25 cellular contexts compared by ENCODE assay signal in genomic region chr21:38392722-38393121, GRCh38.
"Had no signal": no experiment of that assay in that cellular context is flagged by ENCODE, and none has a peak within 500 bp of the region (broad histone marks: within the 10 kb centered on the region; RNA-seq: fewer than 3 reads in every experiment).

No MANE protein-coding gene starts in this region.

- DNase-seq: cortex of kidney; effector memory CD8-positive, alpha-beta T cell; foreskin fibroblast; gastrocnemius medialis; head of caudate nucleus; left ventricle myocardium superior; mucosa of descending colon; naive B cell; nucleus accumbens; sigmoid colon; stimulated activated CD4-positive, alpha-beta T cell treated with anti-CD3 and anti-CD28 coated beads, Interleukin-12 subunit alpha, Interleukin-12 subunit beta, amount 100 ng/mL, for 4 hours; stimulated activated CD4-positive, alpha-beta T cell treated with anti-CD3 and anti-CD28 coated beads, Interleukin-1b, Interleukin-23, amount 100 ng/mL, for 48 hours; stimulated activated CD4-positive, alpha-beta T cell treated with anti-CD3 and anti-CD28 coated beads, Interleukin-4, amount 100 ng/mL, for 1 hour; stimulated activated CD8-positive, alpha-beta memory T cell treated with anti-CD3 and anti-CD28 coated beads, Interleukin-4, amount 100 ng/mL, for 48 hours; stimulated activated naive CD4-positive, alpha-beta T cell; stimulated activated naive CD8-positive, alpha-beta T cell treated with anti-CD3 and anti-CD28 coated beads, Interleukin-15, amount 100 ng/mL, for 72 hours; thyroid gland; trophoblast cell had no signal

- H3K9me3 ChIP-seq: gastrocnemius medialis, mucosa of descending colon, prostate gland, right atrium auricular region, sigmoid colon, thyroid gland, vagina had no signal

- H3K4me1 ChIP-seq: gastrocnemius medialis, neural progenitor cell, prostate gland, right atrium auricular region, sigmoid colon, thyroid gland, vagina had no signal

- H3K4me3 ChIP-seq: gastrocnemius medialis, lung, mucosa of descending colon, neural progenitor cell, prostate gland, right atrium auricular region, sigmoid colon, skin epidermis, thyroid gland, vagina had no signal

- H3K9ac ChIP-seq: neural progenitor cell had no signal

- H3K27me3 ChIP-seq: gastrocnemius medialis, right atrium auricular region, sigmoid colon, thyroid gland, vagina had no signal

- H3K27ac ChIP-seq: gastrocnemius medialis, neural progenitor cell, prostate gland, right atrium auricular region, sigmoid colon, skin epidermis, thyroid gland, vagina had no signal

- H2AFZ ChIP-seq: neural progenitor cell had no signal

- ATAC-seq: effector memory CD8-positive, alpha-beta T cell; gastrocnemius medialis; left ventricle myocardium superior; mucosa of descending colon; natural killer cell treated with Interleukin-12 subunit alpha and Interleukin-12 subunit beta and Interleukin-15 and Interleukin-18, amount 100 ng/mL, for 72 hours; stimulated activated naive CD8-positive, alpha-beta T cell treated with anti-CD3 and anti-CD28 coated beads, Interleukin-15, amount 100 ng/mL, for 72 hours had no signal

- H3K36me3 ChIP-seq: gastrocnemius medialis, neural progenitor cell, prostate gland, right atrium auricular region, sigmoid colon, thyroid gland, vagina had no signal

- H3K4me2 ChIP-seq: neural progenitor cell had no signal
